ENCODE assay signal across 24 cellular contexts in genomic region chr12:132967736-132968135, GRCh38.
"Had no signal": no experiment of that assay in that cellular context is flagged by ENCODE, and none has a peak within 500 bp of the region (broad histone marks: within the 10 kb centered on the region; RNA-seq: fewer than 3 reads in every experiment).

No MANE protein-coding gene starts in this region.

- H3K4me1 ChIP-seq: esophagus muscularis mucosa, foreskin keratinocyte, gastroesophageal sphincter, heart left ventricle, left ventricle myocardium inferior, lower lobe of right lung had no signal

- H3K4me2 ChIP-seq: hepatocyte had no signal

- H3K27me3 ChIP-seq: dorsolateral prefrontal cortex, esophagus muscularis mucosa, foreskin keratinocyte, gastroesophageal sphincter, heart left ventricle, hepatocyte had no signal

- H3K4me3 ChIP-seq: coronary artery, dorsolateral prefrontal cortex, esophagus muscularis mucosa, gastroesophageal sphincter, heart left ventricle, hepatocyte, left ventricle myocardium inferior, lower lobe of right lung had no signal

- H3K27ac Mint-ChIP-seq: immature natural killer cell had no signal

- ATAC-seq: foreskin keratinocyte, gastroesophageal sphincter, left colon, left lobe of liver had no signal

- FAIRE-seq: colon, endothelial cell of umbilical vein, frontal cortex, kidney had no signal

- H3K79me2 ChIP-seq: hepatocyte had no signal

- DNase-seq: dermis blood vessel endothelial cell; dorsolateral prefrontal cortex; effector CD4-positive, alpha-beta T cell; effector memory CD4-positive, alpha-beta T cell; foreskin keratinocyte; heart left ventricle; hypothalamus; immature natural killer cell; islet precursor cell; kidney; kidney glomerular epithelial cell; left colon; left ventricle myocardium inferior; lower lobe of right lung; mesenchymal stem cell; midbrain had no signal

- H2AFZ ChIP-seq: hepatocyte had no signal

- H3K4me3 Mint-ChIP-seq: immature natural killer cell had no signal

- H3K27ac ChIP-seq: coronary artery, dorsolateral prefrontal cortex, esophagus muscularis mucosa, foreskin keratinocyte, gastroesophageal sphincter, heart left ventricle, hepatocyte, left ventricle myocardium inferior, lower lobe of right lung had no signal
